14 cellular contexts compared by ENCODE assay signal in the genomic region with DNA sequence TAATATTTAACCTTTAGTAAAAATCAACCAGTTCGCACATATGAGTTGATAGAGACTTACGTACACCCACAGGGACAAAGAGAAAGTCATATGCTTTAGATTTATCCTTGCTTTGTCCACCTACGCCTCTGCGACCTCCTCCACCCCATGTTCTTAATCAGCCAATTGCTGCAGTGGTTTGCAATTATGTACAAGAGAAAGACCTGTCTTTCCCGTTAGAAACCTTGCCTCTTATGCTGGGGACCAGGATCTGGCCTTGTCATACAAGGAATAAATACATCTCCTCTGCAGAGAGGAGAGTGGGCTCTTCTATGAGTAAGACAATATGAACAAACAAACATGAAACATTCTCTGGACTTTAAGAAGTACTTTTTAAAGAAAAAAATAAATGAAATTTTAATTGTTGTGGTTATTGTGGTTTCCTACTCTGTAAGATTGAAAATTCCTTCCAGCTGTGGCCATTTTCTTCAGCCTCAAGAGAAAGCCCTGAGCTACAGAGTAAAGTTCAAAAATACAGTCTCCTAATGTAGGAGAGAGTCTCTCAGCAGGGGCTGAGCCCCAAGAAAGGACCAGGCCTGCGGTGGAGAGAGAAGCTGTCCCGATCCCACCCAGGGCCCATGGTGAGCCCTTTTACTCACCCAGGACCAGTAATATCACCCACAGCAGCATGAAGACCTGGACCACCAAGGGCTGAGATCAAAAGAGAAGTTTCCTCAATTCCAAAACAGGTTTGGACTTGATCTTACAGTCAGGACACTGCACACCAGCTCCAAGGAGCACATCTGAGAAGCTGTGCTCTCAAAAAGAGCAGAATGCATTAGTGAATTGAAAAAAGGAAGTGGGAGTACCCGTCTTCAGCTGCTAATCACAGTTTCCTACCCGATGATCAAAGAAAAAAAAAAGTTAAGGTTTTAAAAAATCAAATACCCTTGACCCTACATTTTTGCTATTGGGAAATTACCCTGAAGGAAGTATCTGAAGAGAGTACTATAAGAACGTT. TPM values are rescaled to one million over a fixed set of nuclear protein-coding genes. Genes with fewer than 3 reads are reported as not detected.
A peak's percentile ranks its signal among the peaks of the same experiment; 100 is the strongest.
DNase-seq lines count a peak whose midpoint lies in the region; ATAC-seq and TF ChIP-seq lines count a peak whose summit lies in the region.
"Had no signal": no experiment of that assay in that cellular context is flagged by ENCODE, and none has a peak within 500 bp of the region (broad histone marks: within the 10 kb centered on the region; RNA-seq: fewer than 3 reads in every experiment).

A gene (minus strand): TSS at position 822 of the 1,000 bp plus-strand sequence. CDS start 153 bp downstream, at position 669.

- DNase-seq in RPMI8226: peak; percentile 56
- DNase-seq in activated CD4-positive, alpha-beta T cell treated with anti-CD3 and anti-CD28 coated beads for 4 hours: no peak
- no peak for DNase-seq in cortex of kidney (lab: John Stamatoyannopoulos, UW)
- DNase-seq in colonic mucosa: no peak
- no peak for DNase-seq in Caco-2
- DNase-seq: CD8-positive, alpha-beta memory T cell; erythroblast; NCI-H2171 treated with DMSO at 0.1 percent for 48 hours; stimulated activated CD4-positive, alpha-beta T cell treated with anti-CD3 and anti-CD28 coated beads, Interleukin-4, amount 100 ng/mL, for 24 hours; transverse colon had no signal

- intact Hi-C loops in colonic mucosa (cut with DNase I) (no loop called here), Caco-2 (cut with micrococcal nuclease; ENCODE audit: unreplicated experiment) (no loop called here)

- no peaks in the 10 kb centered on the region for H3K9me3 Mint-ChIP-seq in Caco-2 (ENCODE audit: unreplicated experiment)
- H3K9me3 Mint-ChIP-seq: CD8-positive, alpha-beta memory T cell had no signal

- H3K27ac Mint-ChIP-seq in Caco-2 (ENCODE audit: unreplicated experiment): no peak within 1 kb of the TSS
- H3K27ac Mint-ChIP-seq: CD8-positive, alpha-beta memory T cell had no signal

- TF ChIP-seq CTCF in colonic mucosa (IDR thresholded peaks at IDR 0.05) (no peak), Caco-2 (IDR thresholded peaks at IDR 0.05; ENCODE audit: insufficient read depth in 1 of 2, low read depth in 1 of 2, low read length in 1 of 2, severe bottlenecking in 1 of 2, unreplicated experiment in 1 of 2) (no peak)

- H3K9me3 ChIP-seq in colonic mucosa: no peaks in the 10 kb centered on the region
- no peaks in the 10 kb centered on the region for H3K9me3 ChIP-seq in Caco-2
- H3K9me3 ChIP-seq: transverse colon had no signal

- BruUV-seq in Caco-2 (replicated peaks; lab: Mats Ljungman, UMichigan): no TSS peak

- H3K4me3 ChIP-seq in colonic mucosa (no peak within 1 kb of the TSS), Caco-2 (ENCODE audit: low read depth, low read length) (no peak within 1 kb of the TSS)
- H3K4me3 ChIP-seq: transverse colon had no signal

- H3K27me3 ChIP-seq in colonic mucosa: no peaks in the 10 kb centered on the region
- no peaks in the 10 kb centered on the region for H3K27me3 ChIP-seq in Caco-2 (replicated peaks; ENCODE audit: control insufficient read depth, insufficient read depth, low read length)
- H3K27me3 ChIP-seq: transverse colon had no signal

- H3K36me3 Mint-ChIP-seq in Caco-2 (ENCODE audit: insufficient read depth, unreplicated experiment): no peaks in the 10 kb centered on the region
- H3K36me3 Mint-ChIP-seq: CD8-positive, alpha-beta memory T cell had no signal

- peak within 1 kb of the TSS in 1 of 2 donors; percentile 50 for H3K9ac ChIP-seq in colonic mucosa (ENCODE audit: low read depth in 2 of 2, low read length in 2 of 2)

- TF ChIP-seq POLR2A in GM18505 (IDR thresholded peaks at IDR 0.05; ENCODE audit: borderline replicate concordance, extremely low read depth, insufficient read depth, insufficient read length): no peak

- H3K27me3 Mint-ChIP-seq in Caco-2 (ENCODE audit: insufficient read depth, unreplicated experiment): no peaks in the 10 kb centered on the region

- no peak within 1 kb of the TSS for H3K4me3 Mint-ChIP-seq in Caco-2 (ENCODE audit: unreplicated experiment)
- H3K4me3 Mint-ChIP-seq: CD8-positive, alpha-beta memory T cell had no signal

- peaks cover 6% of the 10 kb centered on the region for H3K4me1 Mint-ChIP-seq in Caco-2 (ENCODE audit: low read depth, unreplicated experiment)

- no peak within 1 kb of the TSS for H3K27ac ChIP-seq in colonic mucosa
- H3K27ac ChIP-seq: transverse colon had no signal

- POLR2A ChIA-PET in Caco-2 (lab: Charles Lee): no interaction called here

- peak; percentile 70 for ATAC-seq in GM18505 (IDR thresholded peaks at IDR 0.05; ENCODE audit: unreplicated experiment)
- ATAC-seq in GM19468 (IDR thresholded peaks at IDR 0.05; ENCODE audit: extremely low read depth, unreplicated experiment): peak; percentile 42
- peak; percentile 55 for ATAC-seq in HG03060 (IDR thresholded peaks at IDR 0.05; ENCODE audit: low read depth, unreplicated experiment)
- ATAC-seq: SK-N-SH treated with all-trans-retinoic acid at 6 μM for 48 hours had no signal

- H3K36me3 ChIP-seq in colonic mucosa (no peaks in the 10 kb centered on the region), Caco-2 (ENCODE audit: control insufficient read depth, insufficient read depth, low read length) (no peaks in the 10 kb centered on the region)
- H3K36me3 ChIP-seq: transverse colon had no signal

- CTCF ChIA-PET in Caco-2 (lab: Charles Lee): no interaction called here

- no peaks in the 10 kb centered on the region for H3K4me1 ChIP-seq in colonic mucosa
- peaks cover 6% of the 10 kb centered on the region; the same call in 1 of the 2 replicates for H3K4me1 ChIP-seq in Caco-2
- H3K4me1 ChIP-seq: transverse colon had no signal

RNA-seq across cellular contexts. Expression of the gene that starts here (rescaled TPM):
- 1 to 10 TPM in 1 of 2 donors, under 1 TPM in 1; 0.90 to 1.8 TPM for total RNA-seq in colonic mucosa
- not detected in 2 replicates for total RNA-seq in Caco-2 (2022)
- total RNA-seq: CD8-positive, alpha-beta memory T cell had no signal
